8 cellular contexts compared by ENCODE assay signal in the genomic region with DNA sequence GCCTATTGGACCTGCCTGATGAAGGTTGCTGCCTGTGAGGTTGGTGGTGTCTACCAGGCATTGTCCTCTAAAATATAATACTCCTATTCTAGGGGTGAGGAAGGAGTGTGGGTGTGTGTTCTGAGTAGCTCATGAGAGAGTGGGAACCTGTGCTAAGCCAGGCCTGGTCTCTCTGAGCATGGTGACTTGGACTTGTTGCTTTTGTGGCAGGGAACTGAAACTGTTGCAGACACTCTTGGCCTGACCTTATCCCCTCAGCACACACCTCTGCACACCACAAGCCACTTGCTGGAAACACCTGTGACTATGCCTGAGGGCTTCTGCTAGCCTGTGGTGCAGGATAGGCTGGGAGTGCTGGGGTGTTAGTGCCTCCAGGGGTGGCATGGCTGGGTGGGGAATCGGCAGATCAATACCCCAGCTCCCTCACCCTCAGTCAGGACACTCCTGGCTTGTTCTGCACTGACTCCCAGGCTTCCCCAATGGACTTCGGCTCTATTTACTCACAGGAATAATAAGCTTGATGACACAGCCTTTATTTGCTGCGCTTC. TPM values are rescaled to one million over a fixed set of nuclear protein-coding genes. Genes with fewer than 3 reads are reported as not detected.
DNase-seq lines count a peak whose midpoint lies in the region; ATAC-seq and TF ChIP-seq lines count a peak whose summit lies in the region.

No MANE protein-coding gene starts in this region.

- H3K4me3 ChIP-seq in gastrocnemius medialis: no peak overlapping the region

- no peak overlapping the region for H3K27ac ChIP-seq in gastrocnemius medialis

- H3K36me3 ChIP-seq in gastrocnemius medialis: no peaks in the 10 kb centered on the region

- no peaks in the 10 kb centered on the region for H3K9me3 ChIP-seq in gastrocnemius medialis

- intact Hi-C loops in left ventricle myocardium superior (cut with micrococcal nuclease): no loop called here
- intact Hi-C loops in gastrocnemius medialis (cut with DNase I; ENCODE audit: low total_unique reads): no loop called here

- in situ Hi-C loops in gastrocnemius medialis (cut with MboI; ENCODE audit: low sequenced_read_pairs in 4 of 4): no loop called here

- H3K27me3 ChIP-seq in gastrocnemius medialis: no peaks in the 10 kb centered on the region

- no peak for TF ChIP-seq CTCF in gastrocnemius medialis (IDR thresholded peaks at IDR 0.05 in 4 of 5, conservative IDR thresholded peaks at IDR 0.05 in 1 of 5)

- DNase-seq in germinal center (ENCODE audit: low spot score) (peak; percentile 68), left ventricle myocardium superior (no peak), kidney tubule cell (ENCODE audit: low spot score) (no peak), gastrocnemius medialis (no peak)
- DNase-seq in central memory CD4-positive, alpha-beta T cell: no peak

- H3K4me1 ChIP-seq in gastrocnemius medialis: no peaks in the 10 kb centered on the region

- peak; percentile 53 for ATAC-seq in GM18499 (IDR thresholded peaks at IDR 0.05; ENCODE audit: insufficient read depth, unreplicated experiment)
- ATAC-seq in GM21528 (IDR thresholded peaks at IDR 0.05; ENCODE audit: low FRiP score, unreplicated experiment): peak; percentile 77
- ATAC-seq in HG03565 (IDR thresholded peaks at IDR 0.05; ENCODE audit: unreplicated experiment): peak; percentile 58
- no peak for ATAC-seq in left ventricle myocardium superior
- ATAC-seq in gastrocnemius medialis: no peak

- TF ChIP-seq POLR2A in gastrocnemius medialis (IDR thresholded peaks at IDR 0.05): no peak

RNA-seq across cellular contexts. Expression of a gene that starts 29.9 kb away (rescaled TPM):
- total RNA-seq in left ventricle myocardium superior (5.2 TPM), gastrocnemius medialis (1 to 10 TPM; 1.8 to 3.0 (median 2.1) TPM)

Comparison
In these comparisons a context has a peak if more than half of its experiments do, and no peak if none do; other contexts are left out.
1. ATAC-seq: peak in GM18499 (single experiment), GM21528 (single experiment) and HG03565 (single experiment); none in left ventricle myocardium superior (single experiment) and gastrocnemius medialis (0 of 2).